ENCODE assay signal across 8 cellular contexts in genomic region chr2:27322766-27323591, GRCh38. TPM values are rescaled to one million over a fixed set of nuclear protein-coding genes. Genes with fewer than 3 reads are reported as not detected.
DNase-seq lines count a peak whose midpoint lies in the region; ATAC-seq and TF ChIP-seq lines count a peak whose summit lies in the region.

Gene MPV17, minus strand, starts transcription at chr2:27323097. Its CDS starts 580 bp downstream, at chr2:27322517.

- H3K36me3 ChIP-seq in left ventricle myocardium inferior (peaks cover 26% of the 10 kb centered on the region), upper lobe of right lung (peaks cover 21% of the 10 kb centered on the region)

- H3K27ac ChIP-seq in left ventricle myocardium inferior (replicated peaks) = peak within 1 kb of the TSS; percentile 96
- peak within 1 kb of the TSS; percentile 99 for H3K27ac ChIP-seq in upper lobe of right lung

- peaks cover 18% of the 10 kb centered on the region for H3K4me1 Mint-ChIP-seq in T-helper 1 cell treated with Interleukin-12 subunit alpha and Interleukin-12 subunit beta and Interleukin-4 antibody, amounts not matched to agents 30 μg/mL and 1 μg/mL, for 36 hours (ENCODE audit: low read depth)
- peaks cover 11% of the 10 kb centered on the region for H3K4me1 Mint-ChIP-seq in progenitor cell of endocrine pancreas (ENCODE audit: low read depth)

- ATAC-seq in HG02870 (IDR thresholded peaks at IDR 0.05; ENCODE audit: unreplicated experiment) = peak; percentile 86
- peak; percentile 95 for ATAC-seq in upper lobe of right lung

- peaks cover 43% of the 10 kb centered on the region for H3K4me1 ChIP-seq in left ventricle myocardium inferior
- H3K4me1 ChIP-seq in upper lobe of right lung = peaks cover 15% of the 10 kb centered on the region

- in situ Hi-C loops in GM13977 (cut with MboI; ENCODE audit: low pct_unique_long_range_greater_than_20kb, low sequenced_read_pairs, unreplicated experiment) = no loop called here

- H3K4me3 Mint-ChIP-seq in T-helper 1 cell treated with Interleukin-12 subunit alpha and Interleukin-12 subunit beta and Interleukin-4 antibody, amounts not matched to agents 30 μg/mL and 1 μg/mL, for 36 hours = peak within 1 kb of the TSS; percentile 99
- peak within 1 kb of the TSS; percentile 89 for H3K4me3 Mint-ChIP-seq in progenitor cell of endocrine pancreas (ENCODE audit: low read depth)

- H3K27me3 Mint-ChIP-seq in T-helper 1 cell treated with Interleukin-12 subunit alpha and Interleukin-12 subunit beta and Interleukin-4 antibody, amounts not matched to agents 30 μg/mL and 1 μg/mL, for 36 hours (ENCODE audit: low read depth) = no peaks in the 10 kb centered on the region
- no peaks in the 10 kb centered on the region for H3K27me3 Mint-ChIP-seq in progenitor cell of endocrine pancreas

- H3K27me3 ChIP-seq in left ventricle myocardium inferior (ENCODE audit: low read depth) = no peaks in the 10 kb centered on the region
- no peaks in the 10 kb centered on the region for H3K27me3 ChIP-seq in upper lobe of right lung

- H3K4me3 ChIP-seq in left ventricle myocardium inferior (peak within 1 kb of the TSS; percentile 87), upper lobe of right lung (peak within 1 kb of the TSS; percentile 95)

- intact Hi-C loops in left ventricle myocardium inferior (cut with micrococcal nuclease) = no loop called here
- intact Hi-C loops in upper lobe of right lung (cut with DNase I) = no loop called here

- H3K27ac Mint-ChIP-seq in T-helper 1 cell treated with Interleukin-12 subunit alpha and Interleukin-12 subunit beta and Interleukin-4 antibody, amounts not matched to agents 30 μg/mL and 1 μg/mL, for 36 hours = peak within 1 kb of the TSS; percentile 97
- peak within 1 kb of the TSS; percentile 99 for H3K27ac Mint-ChIP-seq in progenitor cell of endocrine pancreas

- H3K9me3 ChIP-seq in left ventricle myocardium inferior (replicated peaks) (no peaks in the 10 kb centered on the region), upper lobe of right lung (no peaks in the 10 kb centered on the region)

- TF ChIP-seq CTCF in GM13977 (IDR thresholded peaks at IDR 0.05; ENCODE audit: extremely low read depth, insufficient read depth, missing control alignments) = no peak
- TF ChIP-seq CTCF in left ventricle myocardium inferior (IDR thresholded peaks at IDR 0.05; ENCODE audit: borderline replicate concordance) = no peak
- no peak for TF ChIP-seq CTCF in progenitor cell of endocrine pancreas (IDR thresholded peaks at IDR 0.05; ENCODE audit: unreplicated experiment)
- no peak for TF ChIP-seq CTCF in upper lobe of right lung (IDR thresholded peaks at IDR 0.05)

- H3K9me3 Mint-ChIP-seq in T-helper 1 cell treated with Interleukin-12 subunit alpha and Interleukin-12 subunit beta and Interleukin-4 antibody, amounts not matched to agents 30 μg/mL and 1 μg/mL, for 36 hours = no peaks in the 10 kb centered on the region
- H3K9me3 Mint-ChIP-seq in progenitor cell of endocrine pancreas (ENCODE audit: low read depth) = no peaks in the 10 kb centered on the region

- peaks cover 24% of the 10 kb centered on the region for H3K36me3 Mint-ChIP-seq in T-helper 1 cell treated with Interleukin-12 subunit alpha and Interleukin-12 subunit beta and Interleukin-4 antibody, amounts not matched to agents 30 μg/mL and 1 μg/mL, for 36 hours (ENCODE audit: low read depth)
- peaks cover 15% of the 10 kb centered on the region for H3K36me3 Mint-ChIP-seq in progenitor cell of endocrine pancreas (ENCODE audit: insufficient read depth)

- DNase-seq in GM13977 (ENCODE audit: low spot score) = peak; percentile 95
- peak; percentile 81 for DNase-seq in NCI-H1694 treated with DMSO at 0.1 percent for 48 hours (lab: John Stamatoyannopoulos, UW)
- DNase-seq in amniotic stem cell (lab: John Stamatoyannopoulos, UW) = peak; percentile 86
- DNase-seq in left ventricle myocardium inferior = peak; percentile 91
- DNase-seq in progenitor cell of endocrine pancreas (ENCODE audit: low spot score, unreplicated experiment) = peak; percentile 80
- DNase-seq in upper lobe of right lung = peak; percentile 96

RNA-seq across cellular contexts. Expression of gene MPV17, which starts in this region (rescaled TPM):
- total RNA-seq in left ventricle myocardium inferior = 59.2 TPM
- total RNA-seq in progenitor cell of endocrine pancreas = 56.0 and 60.4 TPM in 2 replicates
- total RNA-seq in upper lobe of right lung = 80.4 TPM

Comparison
In these comparisons a context has a peak if more than half of its experiments do, and no peak if none do; other contexts are left out.
1. Peak in every context shown above with its lines: DNase-seq, ATAC-seq, H3K4me3 ChIP-seq and H3K27ac ChIP-seq.